In the genomic region with DNA sequence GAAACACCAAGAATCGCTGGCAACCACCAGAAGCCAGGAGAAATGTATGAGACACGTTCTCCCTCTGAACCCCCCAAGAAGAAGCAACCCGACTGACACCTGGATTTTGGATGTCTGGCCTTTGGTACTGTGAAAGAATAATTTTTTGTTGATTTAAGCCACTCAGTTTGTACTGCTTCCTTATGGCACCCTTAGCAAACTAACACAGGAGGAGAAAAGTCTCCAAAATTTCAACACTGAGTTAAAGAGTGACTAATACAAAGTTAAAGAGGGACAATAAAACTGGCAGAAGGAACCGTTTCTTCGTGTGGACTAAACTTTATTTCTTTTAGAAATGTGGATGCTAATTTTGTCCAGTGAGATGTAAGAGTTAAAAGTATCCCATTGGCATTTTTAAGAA, we compare ENCODE assay signal across 1 cellular context.
TF ChIP-seq lines count a peak whose summit lies in the region.

No MANE protein-coding gene starts in this region.

TF ChIP-seq in H1, 55 proteins besides CTCF, POLR2A, EP300 and RAD21:
- no peak for TF ChIP-seq HDAC2 (IDR thresholded peaks at IDR 0.05; ENCODE audit: borderline replicate concordance in 1 of 2, low read depth in 2 of 2, low read length in 2 of 2)
- TF ChIP-seq CREB1 (IDR thresholded peaks at IDR 0.05) = no peak
- no peak for TF ChIP-seq EGR1 (IDR thresholded peaks at IDR 0.05; ENCODE audit: borderline replicate concordance, low read depth, low read length)
- TF ChIP-seq RNF2 (IDR thresholded peaks at IDR 0.05; ENCODE audit: borderline replicate concordance, low read depth, low read length, missing control alignments, poor library complexity, severe bottlenecking) = no peak
- TF ChIP-seq, protein P1, sequence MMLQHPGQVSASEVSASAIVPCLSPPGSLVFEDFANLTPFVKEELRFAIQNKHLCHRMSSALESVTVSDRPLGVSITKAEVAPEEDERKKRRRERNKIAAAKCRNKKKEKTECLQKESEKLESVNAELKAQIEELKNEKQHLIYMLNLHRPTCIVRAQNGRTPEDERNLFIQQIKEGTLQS (IDR thresholded peaks at IDR 0.05; ENCODE audit: insufficient read depth, low read depth, low read length) = no peak
- no peak for TF ChIP-seq BRCA1 (IDR thresholded peaks at IDR 0.05; ENCODE audit: low read depth, low read length)
